6 cellular contexts compared by ENCODE assay signal in genomic region chr2:9342659-9343058, GRCh38.
"Had no signal": no experiment of that assay in that cellular context is flagged by ENCODE, and none has a peak within 500 bp of the region (broad histone marks: within the 10 kb centered on the region; RNA-seq: fewer than 3 reads in every experiment).

No MANE protein-coding gene starts in this region.

- DNase-seq: H9, HCEC 1CT, KBM-7 had no signal

- H3K4me3 Mint-ChIP-seq: GM23338, H9 had no signal

- H3K27ac Mint-ChIP-seq: GM23338 had no signal

- H3K9me3 Mint-ChIP-seq: GM23338, H9 had no signal

- H3K4me3 ChIP-seq: GM23338 had no signal

- ATAC-seq: GM23338, HepG2 had no signal

- H3K27ac ChIP-seq: HL-60 had no signal

- H2AFZ ChIP-seq: GM23338 had no signal

- H3K4me2 ChIP-seq: GM23338 had no signal
